Comparison of ENCODE assay signal across 30 cellular contexts in the genomic region with DNA sequence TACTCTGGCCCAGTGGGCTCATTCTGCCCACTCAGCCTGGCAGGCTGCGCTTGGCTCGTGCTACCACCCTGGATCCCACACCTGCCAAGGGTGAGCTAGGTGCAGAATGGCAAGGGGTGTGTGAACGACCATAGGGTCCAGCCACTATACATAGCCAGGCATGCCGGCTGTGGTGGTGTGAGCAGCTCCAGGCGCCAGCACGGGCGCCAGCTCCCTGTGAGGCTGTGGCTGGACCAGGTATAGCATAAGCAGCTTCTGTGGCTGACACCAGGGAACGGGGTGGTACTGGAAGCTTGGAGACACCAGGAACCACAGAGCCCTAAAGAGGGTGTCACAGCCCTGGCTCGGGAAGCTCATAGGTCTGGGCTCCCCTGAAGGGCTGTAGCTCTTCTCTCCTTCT.
"Had no signal": no experiment of that assay in that cellular context is flagged by ENCODE, and none has a peak within 500 bp of the region (broad histone marks: within the 10 kb centered on the region; RNA-seq: fewer than 3 reads in every experiment).

No MANE protein-coding gene starts in this region.

- H3K27me3 Mint-ChIP-seq: naive B cell had no signal

- H3K27ac Mint-ChIP-seq: immature natural killer cell; mesothelial cell of epicardium; natural killer cell; nephron progenitor cell; neural progenitor cell; stimulated activated effector memory CD8-positive, alpha-beta T cell treated with anti-CD3 and anti-CD28 coated beads, Interleukin-12 subunit alpha, Interleukin-12 subunit beta, amount 100 ng/mL, for 72 hours had no signal

- H3K4me3 Mint-ChIP-seq: immature natural killer cell; mesothelial cell of epicardium; naive B cell; natural killer cell; nephron progenitor cell; neural progenitor cell; stimulated activated effector memory CD8-positive, alpha-beta T cell treated with anti-CD3 and anti-CD28 coated beads, Interleukin-12 subunit alpha, Interleukin-12 subunit beta, amount 100 ng/mL, for 72 hours had no signal

- H3K9ac ChIP-seq: neural progenitor cell had no signal

- H3K9me3 ChIP-seq: heart right ventricle, left lung, lower lobe of right lung, pancreas, prostate gland, sigmoid colon, spleen, stomach, testis, thyroid gland, transverse colon, upper lobe of left lung had no signal

- H3K27me3 ChIP-seq: heart right ventricle, left lung, neural progenitor cell, pancreas, sigmoid colon, spleen, stomach, testis, thyroid gland, transverse colon, upper lobe of left lung had no signal

- H3K4me2 ChIP-seq: neural progenitor cell had no signal

- H3K4me3 ChIP-seq: heart right ventricle, left lung, lower lobe of right lung, neural progenitor cell, pancreas, prostate gland, sigmoid colon, spleen, stomach, testis, thyroid gland, transverse colon, upper lobe of left lung had no signal

- H3K27ac ChIP-seq: heart right ventricle, left lung, lower lobe of right lung, neural progenitor cell, pancreas, prostate gland, sigmoid colon, spleen, stomach, testis, thyroid gland, transverse colon, upper lobe of left lung had no signal

- H3K4me1 ChIP-seq: heart right ventricle, left lung, lower lobe of right lung, neural progenitor cell, pancreas, prostate gland, sigmoid colon, spleen, stomach, testis, thyroid gland, transverse colon, upper lobe of left lung had no signal

- H3K9me3 Mint-ChIP-seq: immature natural killer cell; mesothelial cell of epicardium; naive B cell; natural killer cell; nephron progenitor cell; neural progenitor cell; stimulated activated effector memory CD8-positive, alpha-beta T cell treated with anti-CD3 and anti-CD28 coated beads, Interleukin-12 subunit alpha, Interleukin-12 subunit beta, amount 100 ng/mL, for 72 hours had no signal

- H3K36me3 ChIP-seq: lower lobe of right lung, pancreas, prostate gland, sigmoid colon, thyroid gland had no signal

- ATAC-seq: heart right ventricle; left colon; left lung; lower lobe of right lung; natural killer cell; pancreas; right cardiac atrium; stimulated activated effector memory CD8-positive, alpha-beta T cell treated with anti-CD3 and anti-CD28 coated beads, Interleukin-12 subunit alpha, Interleukin-12 subunit beta, amount 100 ng/mL, for 72 hours had no signal

- H3K4me1 Mint-ChIP-seq: mesothelial cell of epicardium; nephron progenitor cell; neural progenitor cell; stimulated activated effector memory CD8-positive, alpha-beta T cell treated with anti-CD3 and anti-CD28 coated beads, Interleukin-12 subunit alpha, Interleukin-12 subunit beta, amount 100 ng/mL, for 72 hours had no signal

- DNase-seq: heart right ventricle; hippocampal formation; immature natural killer cell; kidney; left colon; left lung; lower lobe of right lung; mammary epithelial cell; mesendoderm; naive B cell; natural killer cell; nephron progenitor cell; posterior cingulate gyrus; retina; sigmoid colon; small intestine; spleen; stimulated activated CD4-positive, alpha-beta T cell treated with anti-CD3 and anti-CD28 coated beads, Interleukin-4, amount 100 ng/mL, for 24 hours; stimulated activated naive CD4-positive, alpha-beta T cell; stomach; testis; thyroid gland; transverse colon had no signal

- H3K36me3 Mint-ChIP-seq: natural killer cell had no signal

- H2AFZ ChIP-seq: neural progenitor cell had no signal
